7 cellular contexts compared by ENCODE assay signal in the genomic region with DNA sequence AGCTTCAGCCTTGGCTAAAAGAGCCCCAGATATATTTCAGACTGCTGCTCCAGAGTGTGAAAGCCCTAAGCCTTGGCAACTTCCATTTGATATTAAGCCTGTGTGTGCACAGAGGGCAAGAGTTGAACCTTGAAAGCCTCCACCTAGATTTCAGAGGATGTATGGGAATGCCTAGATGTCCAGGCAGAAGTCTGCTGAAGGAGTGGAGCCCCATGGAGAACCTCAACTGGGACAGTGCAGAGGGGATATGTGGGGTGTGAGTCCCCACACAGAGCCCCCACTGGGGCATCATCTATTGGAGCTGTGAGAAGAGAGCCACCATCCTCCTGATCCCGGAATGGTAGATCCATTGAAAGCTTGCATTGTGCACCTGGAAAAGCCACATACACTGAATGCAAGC.
"Had no signal": no experiment of that assay in that cellular context is flagged by ENCODE, and none has a peak within 500 bp of the region (broad histone marks: within the 10 kb centered on the region; RNA-seq: fewer than 3 reads in every experiment).

No MANE protein-coding gene starts in this region.

- H3K9ac ChIP-seq: KMS-11 had no signal

- DNase-seq: IMR-90, KBM-7, KG1 had no signal

- H3K4me2 ChIP-seq: KMS-11 had no signal

- H3K27ac ChIP-seq: HL-60, KMS-11 had no signal

- ATAC-seq: HepG2 had no signal

- FAIRE-seq: HepG2, HTR-8/SVneo had no signal
